In the genomic region with DNA sequence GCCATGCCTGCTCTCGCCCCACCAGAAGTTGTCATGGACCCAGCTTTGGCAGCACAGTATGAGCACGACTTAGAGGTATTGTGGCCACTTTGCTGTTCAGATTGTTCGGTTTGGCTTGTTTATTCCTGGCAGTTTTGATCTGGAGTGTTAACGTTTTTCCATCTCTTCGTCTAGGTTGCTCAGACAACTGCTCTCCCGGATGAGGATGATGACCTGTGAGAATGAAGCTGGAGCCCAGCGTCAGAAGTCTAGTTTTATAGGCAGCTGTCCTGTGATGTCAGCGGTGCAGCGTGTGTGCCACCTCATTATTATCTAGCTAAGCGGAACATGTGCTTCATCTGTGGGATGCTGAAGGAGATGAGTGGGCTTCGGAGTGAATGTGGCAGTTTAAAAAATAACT, we compare ENCODE assay signal across 8 cellular contexts. TPM values are rescaled to one million over a fixed set of nuclear protein-coding genes. Genes with fewer than 3 reads are reported as not detected.
DNase-seq lines count a peak whose midpoint lies in the region; ATAC-seq and TF ChIP-seq lines count a peak whose summit lies in the region.
"Not testable (repeated sequence)": the region's sequence is repeated elsewhere in the genome, so short reads cannot be mapped to it uniquely, and the experiment has no call there.

No MANE protein-coding gene starts in this region.

- not testable (repeated sequence) for H3K4me3 Mint-ChIP-seq in T-helper 17 cell; MCF 10A (ENCODE audit: unreplicated experiment)
- peak overlapping the region; percentile 98 for H3K4me3 Mint-ChIP-seq in activated T-cell treated with anti-CD3 and anti-CD28 coated beads, Interleukin-2, amount 50 U/mL, for 24 hours
- peak overlapping the region; percentile 98 for H3K4me3 Mint-ChIP-seq in activated naive CD4-positive, alpha-beta T cell treated with anti-CD3 and anti-CD28 coated beads, Interleukin-2, amount 50 U/mL, for 24 hours
- peak overlapping the region in 1 of 2 donors; percentile 39 for H3K4me3 Mint-ChIP-seq in stimulated activated naive B cell treated with anti-CD40 and anti-IgM and Interleukin-4, amounts not matched to agents 10 μg/mL and 1 μg/mL and 100 μg/mL, for 72 hours

- POLR2A ChIA-PET in HEK293 (lab: Yijun Ruan, JAX); MCF 10A (lab: Yijun Ruan, JAX): not testable (repeated sequence)

- H3K4me1 ChIP-seq in BLaER1 treated with 17β-estradiol and CSF1 and Interleukin-3, amounts not matched to agents 10 nM and 100 nM = peaks cover 59 to 78% (median 69%) of the 10 kb centered on the region in 10 experiments
- H3K4me1 ChIP-seq in HEK293 (ENCODE audit: control insufficient read depth, insufficient read depth, low read length) = not testable (repeated sequence)

- H3K9me3 ChIP-seq in BLaER1 treated with 17β-estradiol and CSF1 and Interleukin-3, amounts not matched to agents 10 nM and 100 nM (replicated peaks in 1 of 11); HEK293 (ENCODE audit: control insufficient read depth, insufficient read depth, low read depth, low read length); T-helper 17 cell (ENCODE audit: control insufficient read depth, low read length, poor library complexity, severe bottlenecking): not testable (repeated sequence)

- TF ChIP-seq CTCF in HEK293 (tag by site-specific recombination; IDR thresholded peaks at IDR 0.05); MCF 10A (IDR thresholded peaks at IDR 0.05; ENCODE audit: unreplicated experiment): not testable (repeated sequence)

- not testable (repeated sequence) for ATAC-seq in T-helper 17 cell; stimulated activated naive B cell treated with anti-CD40 and anti-IgM and Interleukin-4, amounts not matched to agents 10 μg/mL and 1 μg/mL and 100 μg/mL, for 72 hours (replicated peaks)

- H3K36me3 Mint-ChIP-seq in T-helper 17 cell (ENCODE audit: low read depth) = not testable (repeated sequence)
- H3K36me3 Mint-ChIP-seq in activated T-cell treated with anti-CD3 and anti-CD28 coated beads, Interleukin-2, amount 50 U/mL, for 24 hours (ENCODE audit: low read depth) = peaks cover 71% of the 10 kb centered on the region
- peaks cover 39% of the 10 kb centered on the region for H3K36me3 Mint-ChIP-seq in activated naive CD4-positive, alpha-beta T cell treated with anti-CD3 and anti-CD28 coated beads, Interleukin-2, amount 50 U/mL, for 24 hours
- peaks cover 62% of the 10 kb centered on the region for H3K36me3 Mint-ChIP-seq in MCF 10A (ENCODE audit: insufficient read depth, unreplicated experiment)
- peaks cover 47 to 63% of the 10 kb centered on the region in 2 donors for H3K36me3 Mint-ChIP-seq in stimulated activated naive B cell treated with anti-CD40 and anti-IgM and Interleukin-4, amounts not matched to agents 10 μg/mL and 1 μg/mL and 100 μg/mL, for 72 hours

- intact Hi-C loops in MCF 10A (cut with micrococcal nuclease) = not testable (repeated sequence)

- CTCF ChIA-PET in HEK293 (lab: Yijun Ruan, JAX) = not testable (repeated sequence)
- CTCF ChIA-PET in MCF 10A (lab: Yijun Ruan, JAX) = interaction anchor here (1.1 kb wide), 1 partner anchor 20 kb away, joined by 5 read pairs; no protein-coding TSS in a partner anchor

- peak overlapping the region in 1 of 11 experiments; percentile 58; a peak in 1 of 22 replicates for H3K9ac ChIP-seq in BLaER1 treated with 17β-estradiol and CSF1 and Interleukin-3, amounts not matched to agents 10 nM and 100 nM

- H3K4me3 ChIP-seq in BLaER1 treated with 17β-estradiol and CSF1 and Interleukin-3, amounts not matched to agents 10 nM and 100 nM = 0 out of 20 replicates have a peak overlapping the region, but pooled peaks of 2 of the 10 experiments have one; percentile 85 to 99
- not testable (repeated sequence) for H3K4me3 ChIP-seq in HEK293 (ENCODE audit: low read depth, low read length)

- H4K20me1 ChIP-seq in BLaER1 treated with 17β-estradiol and CSF1 and Interleukin-3, amounts not matched to agents 10 nM and 100 nM = peaks cover 60 to 80% (median 76%) of the 10 kb centered on the region in 11 experiments

- H3K27me3 Mint-ChIP-seq in T-helper 17 cell; activated T-cell treated with anti-CD3 and anti-CD28 coated beads, Interleukin-2, amount 50 U/mL, for 24 hours; activated naive CD4-positive, alpha-beta T cell treated with anti-CD3 and anti-CD28 coated beads, Interleukin-2, amount 50 U/mL, for 24 hours; MCF 10A (ENCODE audit: insufficient read depth, unreplicated experiment); stimulated activated naive B cell treated with anti-CD40 and anti-IgM and Interleukin-4, amounts not matched to agents 10 μg/mL and 1 μg/mL and 100 μg/mL, for 72 hours: not testable (repeated sequence)

- H3K27ac ChIP-seq in BLaER1 treated with 17β-estradiol and CSF1 and Interleukin-3, amounts not matched to agents 10 nM and 100 nM; HEK293 (ENCODE audit: extremely low read depth, low read depth, low read length): not testable (repeated sequence)

- H3K4me1 Mint-ChIP-seq in T-helper 17 cell (peaks cover 53% of the 10 kb centered on the region), MCF 10A (ENCODE audit: insufficient read depth, unreplicated experiment) (peaks cover 26% of the 10 kb centered on the region)
- H3K4me1 Mint-ChIP-seq in activated T-cell treated with anti-CD3 and anti-CD28 coated beads, Interleukin-2, amount 50 U/mL, for 24 hours (ENCODE audit: low read depth) = peaks cover 73% of the 10 kb centered on the region
- H3K4me1 Mint-ChIP-seq in activated naive CD4-positive, alpha-beta T cell treated with anti-CD3 and anti-CD28 coated beads, Interleukin-2, amount 50 U/mL, for 24 hours = peaks cover 69% of the 10 kb centered on the region
- peaks cover 47 to 83% of the 10 kb centered on the region in 2 donors for H3K4me1 Mint-ChIP-seq in stimulated activated naive B cell treated with anti-CD40 and anti-IgM and Interleukin-4, amounts not matched to agents 10 μg/mL and 1 μg/mL and 100 μg/mL, for 72 hours

- H3K27ac Mint-ChIP-seq in T-helper 17 cell = peak overlapping the region; percentile 70
- peak overlapping the region; percentile 73 for H3K27ac Mint-ChIP-seq in activated T-cell treated with anti-CD3 and anti-CD28 coated beads, Interleukin-2, amount 50 U/mL, for 24 hours
- peak overlapping the region; percentile 57 for H3K27ac Mint-ChIP-seq in activated naive CD4-positive, alpha-beta T cell treated with anti-CD3 and anti-CD28 coated beads, Interleukin-2, amount 50 U/mL, for 24 hours
- H3K27ac Mint-ChIP-seq in MCF 10A (ENCODE audit: low read depth, unreplicated experiment) = not testable (repeated sequence)
- peak overlapping the region; percentile 88 for H3K27ac Mint-ChIP-seq in stimulated activated naive B cell treated with anti-CD40 and anti-IgM and Interleukin-4, amounts not matched to agents 10 μg/mL and 1 μg/mL and 100 μg/mL, for 72 hours

- not testable (repeated sequence) for DNase-seq in T-helper 17 cell; activated T-cell treated with anti-CD3 and anti-CD28 coated beads, Interleukin-2, amount 50 U/mL, for 24 hours; MCF 10A (ENCODE audit: unreplicated experiment); stimulated activated naive B cell treated with anti-CD40 and anti-IgM and Interleukin-4, amounts not matched to agents 10 μg/mL and 1 μg/mL and 100 μg/mL, for 72 hours
- DNase-seq in medulla oblongata (ENCODE audit: extremely low spot score) = peak; percentile 25

- H3K36me3 ChIP-seq in BLaER1 treated with 17β-estradiol and CSF1 and Interleukin-3, amounts not matched to agents 10 nM and 100 nM = peaks cover 49 to 62% (median 54%) of the 10 kb centered on the region in 11 experiments
- H3K36me3 ChIP-seq in HEK293 (ENCODE audit: control insufficient read depth in 2 of 2, insufficient read depth in 1 of 2, low read length in 2 of 2) = peaks cover 27 to 51% of the 10 kb centered on the region in 2 experiments

- not testable (repeated sequence) for H3K27me3 ChIP-seq in BLaER1 treated with 17β-estradiol and CSF1 and Interleukin-3, amounts not matched to agents 10 nM and 100 nM

- not testable (repeated sequence) for H3K9me3 Mint-ChIP-seq in activated T-cell treated with anti-CD3 and anti-CD28 coated beads, Interleukin-2, amount 50 U/mL, for 24 hours; activated naive CD4-positive, alpha-beta T cell treated with anti-CD3 and anti-CD28 coated beads, Interleukin-2, amount 50 U/mL, for 24 hours; MCF 10A (ENCODE audit: unreplicated experiment); stimulated activated naive B cell treated with anti-CD40 and anti-IgM and Interleukin-4, amounts not matched to agents 10 μg/mL and 1 μg/mL and 100 μg/mL, for 72 hours

- TSS peak; percentile 6 for BruUV-seq in MCF 10A (replicated peaks; lab: Mats Ljungman, UMichigan)

- H3K4me2 ChIP-seq in BLaER1 treated with 17β-estradiol and CSF1 and Interleukin-3, amounts not matched to agents 10 nM and 100 nM = peak overlapping the region in 9 of 11 experiments; percentile 7 to 96 (median 92); a peak in 10 of 22 replicates

TF ChIP-seq in HEK293, 187 proteins besides CTCF, POLR2A, EP300 and RAD21:
- TF ChIP-seq ZBTB21 (tag by site-specific recombination; IDR thresholded peaks at IDR 0.05) (0 out of 2 replicates have a peak, but pooled peaks have one; percentile 38), ZNF600 (tag by site-specific recombination; IDR thresholded peaks at IDR 0.05) (0 out of 2 replicates have a peak, but pooled peaks have one; percentile 69), ZFHX2 (tag by site-specific recombination; conservative IDR thresholded peaks at IDR 0.05) (0 out of 2 replicates have a peak, but pooled peaks have one; percentile 11), ZNF629 (tag by site-specific recombination; IDR thresholded peaks at IDR 0.05) (peak; percentile 82)
- TF ChIP-seq, protein P1, sequence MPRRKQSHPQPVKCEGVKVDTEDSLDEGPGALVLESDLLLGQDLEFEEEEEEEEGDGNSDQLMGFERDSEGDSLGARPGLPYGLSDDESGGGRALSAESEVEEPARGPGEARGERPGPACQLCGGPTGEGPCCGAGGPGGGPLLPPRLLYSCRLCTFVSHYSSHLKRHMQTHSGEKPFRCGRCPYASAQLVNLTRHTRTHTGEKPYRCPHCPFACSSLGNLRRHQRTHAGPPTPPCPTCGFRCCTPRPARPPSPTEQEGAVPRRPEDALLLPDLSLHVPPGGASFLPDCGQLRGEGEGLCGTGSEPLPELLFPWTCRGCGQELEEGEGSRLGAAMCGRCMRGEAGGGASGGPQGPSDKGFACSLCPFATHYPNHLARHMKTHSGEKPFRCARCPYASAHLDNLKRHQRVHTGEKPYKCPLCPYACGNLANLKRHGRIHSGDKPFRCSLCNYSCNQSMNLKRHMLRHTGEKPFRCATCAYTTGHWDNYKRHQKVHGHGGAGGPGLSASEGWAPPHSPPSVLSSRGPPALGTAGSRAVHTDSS (tag by site-specific recombination; IDR thresholded peaks at IDR 0.05) = peak; percentile 22; the same call in 1 of the 2 replicates

RNA-seq across cellular contexts. Expression of a gene that starts 3.8 kb away (rescaled TPM):
- total RNA-seq in T-helper 17 cell (100 to 1,000 TPM; 294 to 321 TPM), MCF 10A (2022) (1,362 and 1,467 TPM in 2 replicates)

RNA-seq across cellular contexts. Expression of a gene that starts 36.7 kb away (rescaled TPM):
- total RNA-seq in T-helper 17 cell (10 to 100 TPM; 22.5 to 41.1 TPM), MCF 10A (2022) (19.0 and 21.6 TPM in 2 replicates)
